Comparison of ENCODE assay signal across 28 cellular contexts in the genomic region with DNA sequence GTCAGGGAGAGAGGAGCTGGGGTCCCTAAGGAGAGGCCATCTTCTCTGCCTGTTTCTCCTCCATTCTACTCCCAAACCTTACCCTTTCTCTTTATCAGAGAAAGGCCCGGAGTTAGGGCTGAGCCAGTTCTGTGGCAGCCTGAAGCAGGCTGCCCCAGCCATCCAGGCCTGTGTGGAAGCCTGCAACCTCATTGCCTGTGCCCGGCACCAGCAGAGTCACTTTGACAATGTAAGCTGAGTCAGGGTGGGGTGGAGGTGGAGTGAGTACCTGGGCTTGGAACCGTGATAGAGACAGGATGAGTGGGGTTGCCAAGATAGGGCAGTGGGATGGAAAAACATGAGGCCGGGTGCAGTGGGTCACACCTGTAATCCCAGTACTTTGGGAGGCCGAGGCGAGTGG. TPM values are rescaled to one million over a fixed set of nuclear protein-coding genes. Genes with fewer than 3 reads are reported as not detected.
"Had no signal": no experiment of that assay in that cellular context is flagged by ENCODE, and none has a peak within 500 bp of the region (broad histone marks: within the 10 kb centered on the region; RNA-seq: fewer than 3 reads in every experiment).

No MANE protein-coding gene starts in this region.

- H3K9me3 ChIP-seq: SJCRH30 had no signal

- H3K27me3 ChIP-seq: MG63, SJCRH30 had no signal

- H3K4me1 ChIP-seq: SJCRH30 had no signal

- DNase-seq: IMR-90, Karpas-422, KG1, MG63, NCI-H1092, NCI-H1105 treated with DMSO at 0.1 percent for 48 hours, NCI-H1417 treated with DMSO at 0.1 percent for 48 hours, NCI-H146, NCI-H1694 treated with DMSO at 0.1 percent for 48 hours, NCI-H1930, NCI-H2081, NCI-H2107, NCI-H2171, NCI-H226, NCI-H446, NCI-H510A, NCI-H524 treated with DMSO at 0.1 percent for 48 hours, NCI-H69, NCI-H774, PC-3, SHP77 treated with DMSO at 0.1 percent for 48 hours, SJCRH30 had no signal

- H3K4me3 ChIP-seq: MG63, SJCRH30 had no signal

- H3K27ac ChIP-seq: SJCRH30 had no signal

- ATAC-seq: HepG2, Panc1, PC-3, Right ventricle myocardium inferior, SK-N-SH treated with all-trans-retinoic acid at 6 μM for 48 hours had no signal

RNA-seq across cellular contexts. Expression of gene CHRNG, which starts 5.2 kb away (rescaled TPM):
- total RNA-seq: HepG2, HT1080, IMR-90, OCI-LY7, PC-3, Right ventricle myocardium inferior had no signal
- polyA plus RNA-seq: HepG2, IMR-90 had no signal

RNA-seq across cellular contexts. Expression of gene CHRND, which starts 18.7 kb away (rescaled TPM):
- total RNA-seq: HepG2, HT1080, IMR-90, OCI-LY7, PC-3, Right ventricle myocardium inferior had no signal
- polyA plus RNA-seq: IMR-90 had no signal

RNA-seq across cellular contexts. Expression of gene PRSS56, which starts 24.5 kb away (rescaled TPM):
- total RNA-seq: HepG2, HT1080, IMR-90, OCI-LY7, PC-3 had no signal
- polyA plus RNA-seq: HepG2, IMR-90 had no signal
